In the genomic region with DNA sequence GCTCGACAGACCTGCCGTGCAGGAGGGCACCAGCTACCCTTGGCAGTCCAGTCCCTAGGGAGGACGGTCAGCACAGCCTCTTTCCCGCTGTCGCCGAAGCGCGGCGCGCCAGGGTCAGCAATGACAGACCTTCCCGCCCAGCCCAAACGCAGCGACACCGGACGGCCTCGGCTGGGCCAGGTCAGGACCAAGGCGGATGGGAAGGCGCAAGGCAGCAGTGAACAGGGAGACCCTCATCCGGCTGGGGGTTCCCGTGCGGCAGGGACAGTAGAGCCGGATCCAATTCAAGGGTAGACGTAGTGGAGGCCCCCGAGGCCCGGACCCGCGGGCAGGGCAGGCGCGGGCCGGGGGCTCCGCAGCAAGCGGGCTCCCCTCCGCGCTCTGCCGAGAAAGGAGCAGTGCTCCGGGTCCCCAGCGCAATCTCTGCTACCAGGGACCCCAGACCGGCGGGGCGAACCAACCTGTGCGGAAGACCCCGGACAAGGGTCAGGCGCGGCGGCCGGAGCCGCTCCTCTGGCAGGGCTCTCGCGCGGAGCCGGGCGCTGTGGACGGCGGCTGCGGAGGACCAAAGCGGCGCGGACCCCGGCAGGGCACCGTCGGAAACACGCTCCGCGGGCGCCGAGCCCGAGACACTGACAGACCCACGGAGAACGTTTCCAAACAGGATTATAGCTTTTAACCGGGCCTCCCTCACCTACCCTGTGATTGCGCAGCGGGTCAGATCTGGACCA, we compare ENCODE assay signal across 1 cellular context.
TF ChIP-seq lines count a peak whose summit lies in the region.

A gene with protein sequence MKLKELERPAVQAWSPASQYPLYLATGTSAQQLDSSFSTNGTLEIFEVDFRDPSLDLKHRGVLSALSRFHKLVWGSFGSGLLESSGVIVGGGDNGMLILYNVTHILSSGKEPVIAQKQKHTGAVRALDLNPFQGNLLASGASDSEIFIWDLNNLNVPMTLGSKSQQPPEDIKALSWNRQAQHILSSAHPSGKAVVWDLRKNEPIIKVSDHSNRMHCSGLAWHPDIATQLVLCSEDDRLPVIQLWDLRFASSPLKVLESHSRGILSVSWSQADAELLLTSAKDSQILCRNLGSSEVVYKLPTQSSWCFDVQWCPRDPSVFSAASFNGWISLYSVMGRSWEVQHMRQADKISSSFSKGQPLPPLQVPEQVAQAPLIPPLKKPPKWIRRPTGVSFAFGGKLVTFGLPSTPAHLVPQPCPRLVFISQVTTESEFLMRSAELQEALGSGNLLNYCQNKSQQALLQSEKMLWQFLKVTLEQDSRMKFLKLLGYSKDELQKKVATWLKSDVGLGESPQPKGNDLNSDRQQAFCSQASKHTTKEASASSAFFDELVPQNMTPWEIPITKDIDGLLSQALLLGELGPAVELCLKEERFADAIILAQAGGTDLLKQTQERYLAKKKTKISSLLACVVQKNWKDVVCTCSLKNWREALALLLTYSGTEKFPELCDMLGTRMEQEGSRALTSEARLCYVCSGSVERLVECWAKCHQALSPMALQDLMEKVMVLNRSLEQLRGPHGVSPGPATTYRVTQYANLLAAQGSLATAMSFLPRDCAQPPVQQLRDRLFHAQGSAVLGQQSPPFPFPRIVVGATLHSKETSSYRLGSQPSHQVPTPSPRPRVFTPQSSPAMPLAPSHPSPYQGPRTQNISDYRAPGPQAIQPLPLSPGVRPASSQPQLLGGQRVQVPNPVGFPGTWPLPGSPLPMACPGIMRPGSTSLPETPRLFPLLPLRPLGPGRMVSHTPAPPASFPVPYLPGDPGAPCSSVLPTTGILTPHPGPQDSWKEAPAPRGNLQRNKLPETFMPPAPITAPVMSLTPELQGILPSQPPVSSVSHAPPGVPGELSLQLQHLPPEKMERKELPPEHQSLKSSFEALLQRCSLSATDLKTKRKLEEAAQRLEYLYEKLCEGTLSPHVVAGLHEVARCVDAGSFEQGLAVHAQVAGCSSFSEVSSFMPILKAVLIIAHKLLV (minus strand): TSS at position 541 of the 731 bp plus-strand sequence. CDS start 2,909 bp downstream, outside the sequence.

TF ChIP-seq in H1, 55 proteins besides CTCF, POLR2A, EP300 and RAD21:
- TF ChIP-seq POU5F1 (IDR thresholded peaks at IDR 0.05; ENCODE audit: low read depth, low read length) (no peak), FOSL1 (IDR thresholded peaks at IDR 0.05; ENCODE audit: insufficient read depth, low read depth, low read length) (no peak), RXRA (IDR thresholded peaks at IDR 0.05; ENCODE audit: insufficient read depth, low read depth, low read length) (no peak), TAF1 (IDR thresholded peaks at IDR 0.05; ENCODE audit: low read depth, low read length) (no peak), CBX5 (IDR thresholded peaks at IDR 0.05; ENCODE audit: low read depth, low read length) (no peak), CHD7 (IDR thresholded peaks at IDR 0.05; ENCODE audit: insufficient replicate concordance, low read length) (no peak), ASH2L (IDR thresholded peaks at IDR 0.05; ENCODE audit: low read length) (peak; percentile 57), NRF1 (IDR thresholded peaks at IDR 0.05; ENCODE audit: low read depth, low read length) (no peak), CTBP2 (IDR thresholded peaks at IDR 0.05; ENCODE audit: borderline replicate concordance, insufficient read depth, insufficient read length, low read length) (no peak), RBBP5 (IDR thresholded peaks at IDR 0.05; ENCODE audit: borderline replicate concordance, low read depth, low read length) (no peak), CHD1 (IDR thresholded peaks at IDR 0.05; ENCODE audit: low read depth, low read length) (no peak), SP4 (IDR thresholded peaks at IDR 0.05; ENCODE audit: low read length) (no peak), MAFK (IDR thresholded peaks at IDR 0.05; ENCODE audit: low read depth, low read length) (no peak), KDM5A (IDR thresholded peaks at IDR 0.05; ENCODE audit: low read length) (no peak), TBP (IDR thresholded peaks at IDR 0.05; ENCODE audit: low read depth, low read length) (peak; percentile 30; the same call in 1 of the 2 replicates), RNF2 (IDR thresholded peaks at IDR 0.05; ENCODE audit: borderline replicate concordance, low read depth, low read length, missing control alignments, poor library complexity, severe bottlenecking) (no peak), PHF8 (conservative IDR thresholded peaks at IDR 0.05; ENCODE audit: low read depth, low read length) (no peak), SP1 (IDR thresholded peaks at IDR 0.05; ENCODE audit: low read depth, low read length) (no peak), ZNF274 (IDR thresholded peaks at IDR 0.05; ENCODE audit: borderline replicate concordance, extremely low read depth, low read length) (no peak), KDM4A (IDR thresholded peaks at IDR 0.05; ENCODE audit: low read depth, low read length, severe bottlenecking) (peak; percentile 79), TEAD4 (IDR thresholded peaks at IDR 0.05; ENCODE audit: low read depth, low read length) (no peak), BACH1 (IDR thresholded peaks at IDR 0.05; ENCODE audit: low read length) (no peak), JUND (IDR thresholded peaks at IDR 0.05; ENCODE audit: low read length) (no peak), TAF7 (optimal IDR thresholded peaks at IDR 0.05; ENCODE audit: borderline replicate concordance, low read depth, low read length) (no peak), EZH2 (IDR thresholded peaks at IDR 0.05; ENCODE audit: low read depth, low read length, severe bottlenecking) (peak; percentile 44), CBX8 (IDR thresholded peaks at IDR 0.05; ENCODE audit: borderline replicate concordance, low read depth, low read length) (no peak), SIX5 (IDR thresholded peaks at IDR 0.05; ENCODE audit: low read depth, low read length) (no peak), KDM1A (IDR thresholded peaks at IDR 0.05; ENCODE audit: borderline replicate concordance, low read length) (no peak), MAX (IDR thresholded peaks at IDR 0.05) (peak; percentile 63; the same call in 1 of the 2 replicates), SUZ12 (IDR thresholded peaks at IDR 0.05; ENCODE audit: low read length) (0 out of 2 replicates have a peak, but pooled peaks have one; percentile 41), TCF12 (IDR thresholded peaks at IDR 0.05; ENCODE audit: low read depth, low read length) (no peak), POLR2AphosphoS5 (IDR thresholded peaks at IDR 0.05; ENCODE audit: low read depth, low read length) (no peak; the same call in 1 of the 2 replicates), CREB1 (IDR thresholded peaks at IDR 0.05) (0 out of 2 replicates have a peak, but pooled peaks have one; percentile 34), SP2 (IDR thresholded peaks at IDR 0.05; ENCODE audit: low read length) (no peak), SIN3A (conservative IDR thresholded peaks at IDR 0.05 in 1 of 2, IDR thresholded peaks at IDR 0.05 in 1 of 2; ENCODE audit: low read depth in 1 of 2, low read length in 2 of 2) (peak in 1 of 2 experiments; percentile 54; a peak in 1 of 4 replicates)
- TF ChIP-seq, protein P1, sequence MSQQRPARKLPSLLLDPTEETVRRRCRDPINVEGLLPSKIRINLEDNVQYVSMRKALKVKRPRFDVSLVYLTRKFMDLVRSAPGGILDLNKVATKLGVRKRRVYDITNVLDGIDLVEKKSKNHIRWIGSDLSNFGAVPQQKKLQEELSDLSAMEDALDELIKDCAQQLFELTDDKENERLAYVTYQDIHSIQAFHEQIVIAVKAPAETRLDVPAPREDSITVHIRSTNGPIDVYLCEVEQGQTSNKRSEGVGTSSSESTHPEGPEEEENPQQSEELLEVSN (IDR thresholded peaks at IDR 0.05) = peak; percentile 62; the same call in 1 of the 2 replicates
TF ChIP-seq in H1: peak in this region for 9.
